In the genomic region with DNA sequence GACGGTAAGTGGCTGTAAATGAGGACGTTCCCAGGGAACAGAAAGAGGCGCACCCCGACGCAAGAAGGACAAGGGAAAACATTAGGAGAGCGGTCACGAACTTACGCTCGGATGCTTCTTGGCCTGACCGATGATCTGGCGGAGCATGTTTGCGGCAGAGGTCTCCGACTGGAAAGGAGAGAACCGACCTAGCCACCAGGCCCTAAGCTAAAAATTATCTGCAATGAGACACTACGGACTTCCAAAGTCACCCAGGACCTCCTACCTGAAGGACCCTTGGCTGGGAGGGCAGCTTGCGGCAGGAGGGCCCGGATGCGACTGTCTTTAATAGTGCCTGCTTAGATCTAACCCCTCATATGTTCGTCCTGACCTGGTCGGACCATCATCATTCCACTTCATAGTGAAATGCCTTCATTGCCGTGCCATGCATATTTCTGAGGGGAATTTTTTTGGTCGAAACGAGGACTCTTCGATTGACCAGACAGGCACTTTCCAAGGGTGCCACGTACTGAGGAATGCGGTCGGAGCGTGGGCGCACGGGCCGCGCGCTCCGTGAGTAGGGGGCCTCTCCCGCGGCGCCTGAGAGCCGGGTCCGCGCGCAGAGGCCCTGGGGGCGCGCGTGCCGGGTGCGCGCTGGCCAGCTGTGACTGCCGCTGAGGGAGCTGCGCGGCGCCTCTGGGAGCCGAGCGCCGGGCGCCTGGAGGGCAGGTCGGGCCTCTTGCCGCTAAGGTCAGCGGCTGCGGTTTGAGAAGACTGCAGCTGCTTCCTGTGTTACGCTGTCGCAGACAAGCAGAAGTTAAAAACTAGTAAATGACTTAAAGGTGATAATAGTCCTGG, we compare ENCODE assay signal across 8 cellular contexts.
A peak's percentile ranks its signal among the peaks of the same experiment; 100 is the strongest.
DNase-seq lines count a peak whose midpoint lies in the region; ATAC-seq lines count a peak whose summit lies in the region.

No MANE protein-coding gene starts in this region.

- DNase-seq in D341Med (ENCODE audit: low spot score) (peak; percentile 99), HUDEP-2 (lab: John Stamatoyannopoulos, UW; ENCODE audit: unreplicated experiment in 76 of 76) (peak; percentile 10 to 97 (median 85)), NOMO-1 treated with dmso at 0.1 percent for 144 hours (lab: John Stamatoyannopoulos, UW; ENCODE audit: unreplicated experiment) (peak; percentile 87), epidermal melanocyte (ENCODE audit: insufficient read length, low spot score) (peak; percentile 94), midbrain (lab: John Stamatoyannopoulos, UW) (peak; percentile 93)
- peak; percentile 65 for DNase-seq in activated CD8-positive, alpha-beta memory T cell treated with anti-CD3 and anti-CD28 coated beads, Interleukin-2, amount 50 U/mL, for 24 hours (ENCODE audit: extremely low read depth)
- DNase-seq in stimulated activated CD8-positive, alpha-beta memory T cell treated with anti-CD3 and anti-CD28 coated beads, Interleukin-15, amount 100 ng/mL, for 48 hours (ENCODE audit: low read depth in 2 of 2): peak; percentile 85 to 86

- ATAC-seq in GM21423 (IDR thresholded peaks at IDR 0.05; ENCODE audit: unreplicated experiment): peak; percentile 89

Comparison
In these comparisons a context has a peak if more than half of its experiments do, and no peak if none do; other contexts are left out.
1. Peak in every context shown above with its lines: DNase-seq and ATAC-seq.